Comparison of ENCODE assay signal across 3 cellular contexts in genomic region chr15:47427463-47427862, GRCh38.
TF ChIP-seq lines count a peak whose summit lies in the region.

No MANE protein-coding gene starts in this region.

TF ChIP-seq in SK-N-SH treated with all-trans-retinoic acid at 6 μM for 48 hours, 23 proteins besides CTCF, POLR2A, EP300 and RAD21:
- no peak for TF ChIP-seq TSHZ2 (CRISPR knock-in tag; IDR thresholded peaks at IDR 0.05)
- TF ChIP-seq CSDC2 (CRISPR knock-in tag; IDR thresholded peaks at IDR 0.05), result no peak
- peak; percentile 58 for TF ChIP-seq ISL1 (CRISPR knock-in tag; IDR thresholded peaks at IDR 0.05)

TF ChIP-seq in SK-N-SH, 30 proteins besides CTCF, POLR2A, EP300 and RAD21 (continued from another document):
- TF ChIP-seq EZH2phosphoT487 (IDR thresholded peaks at IDR 0.05; ENCODE audit: borderline replicate concordance, low read depth) (no peak), REST (IDR thresholded peaks at IDR 0.05; ENCODE audit: low read depth, low read length) (no peak), NFIC (IDR thresholded peaks at IDR 0.05; ENCODE audit: borderline replicate concordance) (no peak)
TF ChIP-seq in SK-N-SH: peak in this region for 0.

TF ChIP-seq in IMR-90, 13 proteins besides CTCF, POLR2A, EP300 and RAD21 (continued from another document):
- TF ChIP-seq SMC3 (IDR thresholded peaks at IDR 0.05; ENCODE audit: low read depth, low read length), result no peak
- TF ChIP-seq CEBPB (IDR thresholded peaks at IDR 0.05; ENCODE audit: low read depth, low read length), result no peak
- no peak for TF ChIP-seq FOS (IDR thresholded peaks at IDR 0.05; ENCODE audit: low read depth, low read length)
